1 cellular context compared by ENCODE assay signal in genomic region chr16:21509433-21510030, GRCh38.
TF ChIP-seq lines count a peak whose summit lies in the region.

No MANE protein-coding gene starts in this region.

TF ChIP-seq in K562, 482 proteins besides CTCF, POLR2A, EP300 and RAD21:
- TF ChIP-seq SMARCA5 (IDR thresholded peaks at IDR 0.05), result peak; percentile 71; the same call in 1 of the 2 replicates
- TF ChIP-seq RBFOX2 (IDR thresholded peaks at IDR 0.05; ENCODE audit: low read depth, low read length), result peak; percentile 37; the same call in 1 of the 2 replicates
- peak; percentile 68 for TF ChIP-seq ZFP36 (IDR thresholded peaks at IDR 0.05; ENCODE audit: low read depth, low read length, partially characterized antibody)
- TF ChIP-seq BCOR (IDR thresholded peaks at IDR 0.05), result peak; percentile 78
- TF ChIP-seq BRD9 (IDR thresholded peaks at IDR 0.05; ENCODE audit: low read depth, partially characterized antibody), result peak; percentile 63
- 0 out of 2 replicates have a peak, but pooled peaks have one; percentile 11 for TF ChIP-seq NFIC (IDR thresholded peaks at IDR 0.05)
- TF ChIP-seq RBM25 (IDR thresholded peaks at IDR 0.05; ENCODE audit: low read depth, low read length, severe bottlenecking), result peak; percentile 65
- TF ChIP-seq, protein P1, sequence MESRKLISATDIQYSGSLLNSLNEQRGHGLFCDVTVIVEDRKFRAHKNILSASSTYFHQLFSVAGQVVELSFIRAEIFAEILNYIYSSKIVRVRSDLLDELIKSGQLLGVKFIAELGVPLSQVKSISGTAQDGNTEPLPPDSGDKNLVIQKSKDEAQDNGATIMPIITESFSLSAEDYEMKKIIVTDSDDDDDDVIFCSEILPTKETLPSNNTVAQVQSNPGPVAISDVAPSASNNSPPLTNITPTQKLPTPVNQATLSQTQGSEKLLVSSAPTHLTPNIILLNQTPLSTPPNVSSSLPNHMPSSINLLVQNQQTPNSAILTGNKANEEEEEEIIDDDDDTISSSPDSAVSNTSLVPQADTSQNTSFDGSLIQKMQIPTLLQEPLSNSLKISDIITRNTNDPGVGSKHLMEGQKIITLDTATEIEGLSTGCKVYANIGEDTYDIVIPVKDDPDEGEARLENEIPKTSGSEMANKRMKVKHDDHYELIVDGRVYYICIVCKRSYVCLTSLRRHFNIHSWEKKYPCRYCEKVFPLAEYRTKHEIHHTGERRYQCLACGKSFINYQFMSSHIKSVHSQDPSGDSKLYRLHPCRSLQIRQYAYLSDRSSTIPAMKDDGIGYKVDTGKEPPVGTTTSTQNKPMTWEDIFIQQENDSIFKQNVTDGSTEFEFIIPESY (CRISPR knock-in tag; IDR thresholded peaks at IDR 0.05), result peak; percentile 10; the same call in 1 of the 2 replicates
- peak in 1 of 2 experiments; percentile 68; a peak in 2 of 4 replicates for TF ChIP-seq KDM1A (IDR thresholded peaks at IDR 0.05)
TF ChIP-seq in K562: peak in this region for 9; not testable (repeated sequence) for 473.
